Comparison of ENCODE assay signal across 14 cellular contexts in the genomic region with DNA sequence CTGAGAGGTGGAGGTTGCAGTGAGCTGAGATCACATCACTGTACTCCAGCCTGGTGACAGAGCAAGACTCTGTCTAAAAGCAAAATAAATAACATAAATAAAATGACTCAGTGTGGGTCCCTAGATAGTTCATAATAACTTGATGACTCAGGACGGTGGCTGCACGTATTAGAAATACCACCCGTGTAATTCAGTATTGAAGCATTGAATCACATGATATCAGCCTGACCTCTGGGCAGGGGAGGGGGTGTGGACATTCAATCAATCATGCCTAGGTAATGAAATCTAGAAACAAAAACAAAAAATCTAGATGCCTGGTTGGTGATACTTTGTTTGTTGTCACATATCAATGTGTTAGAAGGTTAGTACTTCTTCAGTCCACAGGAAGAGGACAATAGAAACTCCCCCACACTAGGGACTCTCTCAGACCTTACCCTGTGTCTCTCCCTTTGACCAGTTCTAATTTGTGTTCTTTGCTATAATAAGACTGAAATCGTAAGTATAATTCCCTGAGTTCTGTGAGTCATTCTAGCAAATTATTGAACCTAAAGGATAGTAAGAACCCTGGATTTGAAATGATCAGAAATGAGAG.
DNase-seq lines count a peak whose midpoint lies in the region; ATAC-seq and TF ChIP-seq lines count a peak whose summit lies in the region.
"Had no signal": no experiment of that assay in that cellular context is flagged by ENCODE, and none has a peak within 500 bp of the region (broad histone marks: within the 10 kb centered on the region; RNA-seq: fewer than 3 reads in every experiment).

No MANE protein-coding gene starts in this region.

- CTCF ChIA-PET in PC-9 (lab: Charles Lee): interaction anchor here (1.3 kb wide), 1 partner anchor 12 kb away, joined by 3 read pairs; no protein-coding TSS in a partner anchor

- H3K9ac ChIP-seq in Karpas-422 (ENCODE audit: low read length): no peak overlapping the region

- no peak overlapping the region for H3K4me3 ChIP-seq in PC-9
- H3K4me3 ChIP-seq in cardiac fibroblast (replicated peaks in 1 of 2; ENCODE audit: low read depth in 2 of 2, low read length in 2 of 2): no peak overlapping the region
- H3K4me3 ChIP-seq in Karpas-422 (ENCODE audit: low read length): no peak overlapping the region
- H3K4me3 ChIP-seq: GM23338, upper lobe of left lung had no signal

- H3K27ac ChIP-seq in PC-9: peak overlapping the region; percentile 82
- H3K27ac ChIP-seq in Karpas-422 (ENCODE audit: low read length): no peak overlapping the region
- H3K27ac ChIP-seq: upper lobe of left lung had no signal

- ATAC-seq in HG03378 (IDR thresholded peaks at IDR 0.05; ENCODE audit: unreplicated experiment) (no peak), GM21529 (IDR thresholded peaks at IDR 0.05; ENCODE audit: unreplicated experiment) (no peak)
- ATAC-seq: GM23338 had no signal

- H3K27me3 ChIP-seq in PC-9 (ENCODE audit: insufficient read depth, low read depth) (no peaks in the 10 kb centered on the region), Karpas-422 (ENCODE audit: low read length) (no peaks in the 10 kb centered on the region)
- H3K27me3 ChIP-seq: upper lobe of left lung had no signal

- H2AFZ ChIP-seq in PC-9 (peak overlapping the region; percentile 47; the same call in 1 of the 2 replicates), Karpas-422 (ENCODE audit: low read length) (no peak overlapping the region)
- H2AFZ ChIP-seq: GM23338 had no signal

- H3K9me2 ChIP-seq in PC-9 (ENCODE audit: insufficient read depth) (no peaks in the 10 kb centered on the region), Karpas-422 (replicated peaks; ENCODE audit: insufficient read depth, low read length) (no peaks in the 10 kb centered on the region)

- POLR2A ChIA-PET in PC-9 (lab: Charles Lee; ENCODE audit: unreplicated experiment): interaction anchor here (0.6 kb wide), 1 partner anchor 333 kb away, joined by 3 read pairs; no protein-coding TSS in a partner anchor

- no peaks in the 10 kb centered on the region for H3K79me2 ChIP-seq in PC-9 (ENCODE audit: low read depth)
- no peaks in the 10 kb centered on the region for H3K79me2 ChIP-seq in Karpas-422 (ENCODE audit: low read length)

- H3K36me3 ChIP-seq in PC-9 (ENCODE audit: low read depth) (no peaks in the 10 kb centered on the region), Karpas-422 (ENCODE audit: insufficient read depth, low read length) (no peaks in the 10 kb centered on the region)
- H3K36me3 ChIP-seq: upper lobe of left lung had no signal

- BruUV-seq in PC-9 (replicated peaks; lab: Mats Ljungman, UMichigan): no TSS peak

- intact Hi-C loops in PC-9 (cut with micrococcal nuclease; ENCODE audit: unreplicated experiment): loop anchor here (1.0 kb wide), 1 partner anchor 8 kb away; no protein-coding TSS in a partner anchor

- H3K4me1 ChIP-seq in PC-9 (replicated peaks; ENCODE audit: insufficient read depth): peaks cover 43% of the 10 kb centered on the region
- no peaks in the 10 kb centered on the region for H3K4me1 ChIP-seq in Karpas-422 (ENCODE audit: low read length)
- H3K4me1 ChIP-seq: upper lobe of left lung had no signal

- peak; percentile 68 for DNase-seq in EH (ENCODE audit: low read depth)
- peak; percentile 38 to 86 for DNase-seq in PC-9
- DNase-seq in cardiac fibroblast (ENCODE audit: low read depth in 2 of 2): peak; percentile 29 to 91
- DNase-seq in myocyte (ENCODE audit: low read depth): peak; percentile 61
- no peak for DNase-seq in T-helper 9 cell
- no peak for DNase-seq in Karpas-422
- DNase-seq: activated CD4-positive, CD25-positive, alpha-beta regulatory T cell treated with anti-CD3 and anti-CD28 coated beads, Interleukin-2, amount 50 U/mL, for 72 hours; DND-41; MV-4-11; retina had no signal

- no peaks in the 10 kb centered on the region for H4K20me1 ChIP-seq in PC-9 (ENCODE audit: insufficient read depth)
- no peaks in the 10 kb centered on the region for H4K20me1 ChIP-seq in Karpas-422 (ENCODE audit: insufficient read depth, low read depth, low read length)

- TF ChIP-seq CTCF in PC-9 (conservative IDR thresholded peaks at IDR 0.05) (no peak), cardiac fibroblast (IDR thresholded peaks at IDR 0.05; ENCODE audit: low read depth, low read length) (no peak)

- H3K4me2 ChIP-seq in PC-9: peak overlapping the region; percentile 34
- no peak overlapping the region for H3K4me2 ChIP-seq in Karpas-422 (ENCODE audit: low read depth, low read length, poor library complexity, severe bottlenecking)
- H3K4me2 ChIP-seq: GM23338 had no signal

- H3F3A ChIP-seq in PC-9 (ENCODE audit: insufficient read depth, low read depth): peaks cover 28% of the 10 kb centered on the region

- H3K9me3 ChIP-seq in PC-9 (ENCODE audit: insufficient read depth, low read depth) (no peaks in the 10 kb centered on the region), Karpas-422 (ENCODE audit: low read length) (no peaks in the 10 kb centered on the region)
- H3K9me3 ChIP-seq: upper lobe of left lung had no signal

Comparison
In these comparisons a context has a peak if more than half of its experiments do, and no peak if none do; other contexts are left out.
1. DNase-seq: peak in EH (single experiment), PC-9 (2 of 2), cardiac fibroblast (2 of 2) and myocyte (single experiment); none in T-helper 9 cell (single experiment) and Karpas-422 (single experiment).